Comparison of ENCODE assay signal across 21 cellular contexts in genomic region chr15:42999201-42999779, GRCh38.
"Had no signal": no experiment of that assay in that cellular context is flagged by ENCODE, and none has a peak within 500 bp of the region (broad histone marks: within the 10 kb centered on the region; RNA-seq: fewer than 3 reads in every experiment).

No MANE protein-coding gene starts in this region.

- H3K27me3 ChIP-seq: brain microvascular endothelial cell, heart right ventricle, left lung, tibial artery had no signal

- DNase-seq: activated CD4-positive, alpha-beta memory T cell treated with anti-CD3 and anti-CD28 coated beads, Interleukin-2, amount 10 ng/mL, durations not matched to agents 7 days and 5 days; activated CD4-positive, alpha-beta T cell treated with anti-CD3 and anti-CD28 coated beads for 48 hours; activated CD8-positive, alpha-beta memory T cell treated with anti-CD3 and anti-CD28 coated beads, Interleukin-2, amount 10 ng/mL, durations not matched to agents 7 days and 5 days; activated gamma-delta T cell treated with Interleukin-2 at 50 U/mL for 16 hours; activated T-cell treated with anti-CD3 and anti-CD28 coated beads for 4 hours; aorta; brain microvascular endothelial cell; endodermal cell; heart right ventricle; immature natural killer cell; left lung; mammary epithelial cell; stimulated activated CD4-positive, alpha-beta T cell treated with anti-CD3 and anti-CD28 coated beads, Interleukin-12 subunit alpha, Interleukin-12 subunit beta, amount 100 ng/mL, for 4 hours; stimulated activated CD4-positive, alpha-beta T cell treated with anti-CD3 and anti-CD28 coated beads, Interleukin-4, amount 100 ng/mL, for 4 hours; tibial artery had no signal

- H3K36me3 ChIP-seq: prostate gland had no signal

- H3K27me3 Mint-ChIP-seq: activated CD4-positive, alpha-beta memory T cell treated with anti-CD3 and anti-CD28 coated beads, Interleukin-2, amount 10 ng/mL, durations not matched to agents 7 days and 5 days; activated CD8-positive, alpha-beta memory T cell treated with anti-CD3 and anti-CD28 coated beads, Interleukin-2, amount 10 ng/mL, durations not matched to agents 7 days and 5 days; activated naive CD4-positive, alpha-beta T cell treated with anti-CD3 and anti-CD28 coated beads, Interleukin-2, amount 50 U/mL, for 24 hours; central memory CD8-positive, alpha-beta T cell; stimulated activated naive CD8-positive, alpha-beta T cell treated with anti-CD3 and anti-CD28 coated beads, Interleukin-15, Interleukin-2, amounts not matched to agents 100 ng/mL and 50 ng/mL, for 24 hours had no signal

- H3K9me3 Mint-ChIP-seq: activated CD4-positive, alpha-beta memory T cell treated with anti-CD3 and anti-CD28 coated beads, Interleukin-2, amount 10 ng/mL, durations not matched to agents 7 days and 5 days; activated naive CD4-positive, alpha-beta T cell treated with anti-CD3 and anti-CD28 coated beads, Interleukin-2, amount 50 U/mL, for 24 hours; central memory CD8-positive, alpha-beta T cell; immature natural killer cell; stimulated activated naive CD8-positive, alpha-beta T cell treated with anti-CD3 and anti-CD28 coated beads, Interleukin-15, Interleukin-2, amounts not matched to agents 100 ng/mL and 50 ng/mL, for 24 hours had no signal

- H3K4me1 ChIP-seq: left lung, prostate gland, tibial artery had no signal

- H3K9me3 ChIP-seq: heart right ventricle, left lung, prostate gland, tibial artery had no signal

- H3K27ac ChIP-seq: brain microvascular endothelial cell, coronary artery, left lung, prostate gland, SK-N-MC, tibial artery had no signal

- H3K4me1 Mint-ChIP-seq: activated naive CD4-positive, alpha-beta T cell treated with anti-CD3 and anti-CD28 coated beads, Interleukin-2, amount 50 U/mL, for 24 hours; endodermal cell; immature natural killer cell had no signal

- H3K4me3 Mint-ChIP-seq: activated CD4-positive, alpha-beta memory T cell treated with anti-CD3 and anti-CD28 coated beads, Interleukin-2, amount 10 ng/mL, durations not matched to agents 7 days and 5 days; activated CD8-positive, alpha-beta memory T cell treated with anti-CD3 and anti-CD28 coated beads, Interleukin-2, amount 10 ng/mL, durations not matched to agents 7 days and 5 days; activated naive CD4-positive, alpha-beta T cell treated with anti-CD3 and anti-CD28 coated beads, Interleukin-2, amount 50 U/mL, for 24 hours; central memory CD8-positive, alpha-beta T cell; endodermal cell; immature natural killer cell; stimulated activated naive CD8-positive, alpha-beta T cell treated with anti-CD3 and anti-CD28 coated beads, Interleukin-15, Interleukin-2, amounts not matched to agents 100 ng/mL and 50 ng/mL, for 24 hours had no signal

- H3K27ac Mint-ChIP-seq: activated CD4-positive, alpha-beta memory T cell treated with anti-CD3 and anti-CD28 coated beads, Interleukin-2, amount 10 ng/mL, durations not matched to agents 7 days and 5 days; activated CD8-positive, alpha-beta memory T cell treated with anti-CD3 and anti-CD28 coated beads, Interleukin-2, amount 10 ng/mL, durations not matched to agents 7 days and 5 days; activated naive CD4-positive, alpha-beta T cell treated with anti-CD3 and anti-CD28 coated beads, Interleukin-2, amount 50 U/mL, for 24 hours; endodermal cell had no signal

- ATAC-seq: activated CD8-positive, alpha-beta memory T cell treated with anti-CD3 and anti-CD28 coated beads, Interleukin-2, amount 10 ng/mL, durations not matched to agents 7 days and 5 days; left lung had no signal

- H3K4me3 ChIP-seq: coronary artery, heart right ventricle, left lung, prostate gland, SK-N-MC, tibial artery had no signal
